8 cellular contexts compared by ENCODE assay signal in genomic region chr16:154223-155030, GRCh38. TPM values are rescaled to one million over a fixed set of nuclear protein-coding genes. Genes with fewer than 3 reads are reported as not detected.
DNase-seq lines count a peak whose midpoint lies in the region; ATAC-seq and TF ChIP-seq lines count a peak whose summit lies in the region.

No MANE protein-coding gene starts in this region.

- peaks cover 14% of the 10 kb centered on the region for H3K27me3 ChIP-seq in PC-9 (ENCODE audit: insufficient read depth, low read depth)
- peaks cover 4% of the 10 kb centered on the region for H3K27me3 ChIP-seq in endocrine pancreas (ENCODE audit: control insufficient read depth, insufficient read depth, low read length)

- no peaks in the 10 kb centered on the region for H4K20me1 ChIP-seq in PC-9 (ENCODE audit: insufficient read depth)

- H3K4me1 ChIP-seq in PC-9 (replicated peaks; ENCODE audit: insufficient read depth), result peaks cover 5% of the 10 kb centered on the region; the same call in 1 of the 2 replicates
- H3K4me1 ChIP-seq in endocrine pancreas (ENCODE audit: control insufficient read depth, insufficient read depth, low read length), result no peaks in the 10 kb centered on the region

- H3K4me3 Mint-ChIP-seq in naive thymus-derived CD8-positive, alpha-beta T cell, result peak overlapping the region; percentile 76 to 89 (median 83)

- ATAC-seq in naive thymus-derived CD8-positive, alpha-beta T cell, result peak; percentile 62 to 63

- no peaks in the 10 kb centered on the region for H3K36me3 Mint-ChIP-seq in naive thymus-derived CD8-positive, alpha-beta T cell

- peaks cover 6 to 10% (median 8%) of the 10 kb centered on the region in 4 donors for H3K4me1 Mint-ChIP-seq in naive thymus-derived CD8-positive, alpha-beta T cell

- TF ChIP-seq CTCF in PC-9 (conservative IDR thresholded peaks at IDR 0.05), result no peak

- no peaks in the 10 kb centered on the region for H3K36me3 ChIP-seq in PC-9 (ENCODE audit: low read depth)
- no peaks in the 10 kb centered on the region for H3K36me3 ChIP-seq in endocrine pancreas (ENCODE audit: control insufficient read depth, insufficient read depth, low read length)

- DNase-seq in DMS79 treated with DMSO at 0.1 percent for 48 hours (lab: John Stamatoyannopoulos, UW) (peak; percentile 20), DMS79 (lab: John Stamatoyannopoulos, UW) (no peak), PC-9 (peak in 1 of 2 experiments; percentile 28), hepatic stellate cell (ENCODE audit: low spot score) (no peak), 8988T (no peak)
- DNase-seq in naive thymus-derived CD8-positive, alpha-beta T cell, result peak in 4 of 10 donors; percentile 17 to 29 (median 20)
- DNase-seq in activated CD4-positive, CD25-positive, alpha-beta regulatory T cell treated with anti-CD3 and anti-CD28 coated beads, Interleukin-2, amount 50 U/mL, for 72 hours, result no peak

- no TSS peak for BruUV-seq in PC-9 (replicated peaks; lab: Mats Ljungman, UMichigan)

- no peaks in the 10 kb centered on the region for H3K79me2 ChIP-seq in PC-9 (ENCODE audit: low read depth)

- no peaks in the 10 kb centered on the region for H3K9me2 ChIP-seq in PC-9 (ENCODE audit: insufficient read depth)

- peak overlapping the region; percentile 90 for H2AFZ ChIP-seq in PC-9

- CTCF ChIA-PET in PC-9 (lab: Charles Lee), result no interaction called here

- no peaks in the 10 kb centered on the region for H3K9me3 Mint-ChIP-seq in naive thymus-derived CD8-positive, alpha-beta T cell

- H3K4me2 ChIP-seq in PC-9, result peak overlapping the region; percentile 90

- peak overlapping the region in 5 of 10 donors; percentile 45 to 77 (median 58) for H3K27ac Mint-ChIP-seq in naive thymus-derived CD8-positive, alpha-beta T cell

- H3K4me3 ChIP-seq in PC-9 (peak overlapping the region; percentile 59), endocrine pancreas (ENCODE audit: control insufficient read depth, insufficient read depth, low read length) (peak overlapping the region; percentile 42)

- H3F3A ChIP-seq in PC-9 (ENCODE audit: insufficient read depth, low read depth), result peaks cover 30% of the 10 kb centered on the region

- peak overlapping the region; percentile 60 for H3K9ac ChIP-seq in endocrine pancreas (ENCODE audit: control insufficient read depth, insufficient read depth, low read length)

- no peaks in the 10 kb centered on the region for H3K9me3 ChIP-seq in PC-9 (ENCODE audit: insufficient read depth, low read depth)
- H3K9me3 ChIP-seq in endocrine pancreas (ENCODE audit: control insufficient read depth, low read length), result no peaks in the 10 kb centered on the region

- H3K27me3 Mint-ChIP-seq in naive thymus-derived CD8-positive, alpha-beta T cell, result peaks cover 7 to 36% (median 32%) of the 10 kb centered on the region in 5 donors

- POLR2A ChIA-PET in PC-9 (lab: Charles Lee; ENCODE audit: unreplicated experiment), result no interaction called here
- POLR2A ChIA-PET in naive thymus-derived CD8-positive, alpha-beta T cell (lab: Charles Lee), result interaction anchor here (0.6 kb wide), 2 partner anchors 444 to 973 kb away, joined by 3 read pairs; no protein-coding TSS in a partner anchor

- no peak overlapping the region for H3K27ac ChIP-seq in PC-9

- intact Hi-C loops in PC-9 (cut with micrococcal nuclease; ENCODE audit: unreplicated experiment), result no loop called here

RNA-seq across cellular contexts. Expression of gene HBZ, which starts 2.0 kb away (rescaled TPM):
- total RNA-seq in PC-9 (2021), result not detected in 2 replicates
- not detected for total RNA-seq in naive thymus-derived CD8-positive, alpha-beta T cell
- polyA plus RNA-seq in naive thymus-derived CD8-positive, alpha-beta T cell, result not detected

RNA-seq across cellular contexts. Expression of gene HBM, which starts 11.4 kb away (rescaled TPM):
- not detected in 2 replicates for total RNA-seq in PC-9 (2021)
- not detected for total RNA-seq in naive thymus-derived CD8-positive, alpha-beta T cell
- polyA plus RNA-seq in naive thymus-derived CD8-positive, alpha-beta T cell, result not detected

RNA-seq across cellular contexts. Expression of gene NPRL3, which starts 16.0 kb away (rescaled TPM):
- 56.8 and 66.6 TPM in 2 replicates for total RNA-seq in PC-9 (2021)
- total RNA-seq in naive thymus-derived CD8-positive, alpha-beta T cell, result 10 to 100 TPM; 40.7 to 41.3 TPM
- polyA plus RNA-seq in naive thymus-derived CD8-positive, alpha-beta T cell, result 10 to 100 TPM in 2 of 3 donors, 1 to 10 TPM in 1; 5.9 to 16.2 (median 13.1) TPM

RNA-seq across cellular contexts. Expression of gene HBA2, which starts 18.2 kb away (rescaled TPM):
- total RNA-seq in PC-9 (2021), result not detected in 2 replicates
- not detected for total RNA-seq in naive thymus-derived CD8-positive, alpha-beta T cell
- polyA plus RNA-seq in naive thymus-derived CD8-positive, alpha-beta T cell, result 1 to 10 TPM in 1 of 3 donors, under 1 TPM in 1, not detected in 1; 0.89 to 8.6 TPM

RNA-seq across cellular contexts. Expression of gene HBA1, which starts 22.1 kb away (rescaled TPM):
- total RNA-seq in PC-9 (2021), result not detected in 2 replicates
- total RNA-seq in naive thymus-derived CD8-positive, alpha-beta T cell, result not detected
- polyA plus RNA-seq in naive thymus-derived CD8-positive, alpha-beta T cell, result 1 to 10 TPM in 1 of 3 donors, not detected in 2; 1.7 TPM
